9 cellular contexts compared by ENCODE assay signal in genomic region chr22:30921108-30921507, GRCh38. TPM values are rescaled to one million over a fixed set of nuclear protein-coding genes. Genes with fewer than 3 reads are reported as not detected.
DNase-seq lines count a peak whose midpoint lies in the region; ATAC-seq, FAIRE-seq and TF ChIP-seq lines count a peak whose summit lies in the region.
"Had no signal": no experiment of that assay in that cellular context is flagged by ENCODE, and none has a peak within 500 bp of the region (broad histone marks: within the 10 kb centered on the region; RNA-seq: fewer than 3 reads in every experiment).

No MANE protein-coding gene starts in this region.

- no peak for DNase-seq in A549 (ENCODE audit: low read depth in 1 of 2, low spot score in 1 of 2)
- DNase-seq in GF-D8 (lab: John Stamatoyannopoulos, UW) = peak; percentile 12
- DNase-seq in activated T-helper 1 cell treated with anti-CD3 and anti-CD28 coated beads, Interleukin-12 subunit alpha, Interleukin-12 subunit beta, Interleukin-2, Interleukin-4 antibody, amounts not matched to agents 30 ng/mL and 10 ng/mL and 1 ng/mL, durations not matched to agents 14 hours and 24 hours and 36 hours (ENCODE audit: low spot score) = no peak
- no peak for DNase-seq in lower lobe of right lung
- DNase-seq in sciatic nerve (ENCODE audit: low spot score) = no peak
- no peak for DNase-seq in SKM-1 (lab: John Stamatoyannopoulos, UW; ENCODE audit: unreplicated experiment)
- DNase-seq in germinal center (ENCODE audit: low spot score) = no peak
- DNase-seq: GDM1 had no signal

- peaks cover 14% of the 10 kb centered on the region for H3K36me3 Mint-ChIP-seq in activated T-helper 1 cell treated with anti-CD3 and anti-CD28 coated beads, Interleukin-12 subunit alpha, Interleukin-12 subunit beta, Interleukin-2, Interleukin-4 antibody, amounts not matched to agents 30 ng/mL and 10 ng/mL and 1 ng/mL, durations not matched to agents 14 hours and 24 hours and 36 hours (ENCODE audit: low read depth)

- no peak for TF ChIP-seq RAD21 in A549 (conservative IDR thresholded peaks at IDR 0.05 in 1 of 2, IDR thresholded peaks at IDR 0.05 in 1 of 2)

- H3K27me3 ChIP-seq in lower lobe of right lung (ENCODE audit: low read depth) = no peaks in the 10 kb centered on the region

- peaks cover 10% of the 10 kb centered on the region for H3K36me3 ChIP-seq in lower lobe of right lung

- TF ChIP-seq POLR2A in A549 (IDR thresholded peaks at IDR 0.05; ENCODE audit: low read length) = no peak

- peak overlapping the region; percentile 21; the same call in 1 of the 3 replicates for H3K4me2 ChIP-seq in A549

- H3K27ac ChIP-seq in A549 (no peak overlapping the region), lower lobe of right lung (peak overlapping the region; percentile 65)

- CTCF ChIA-PET in A549 (lab: Yijun Ruan, JAX) = interaction anchor here (0.7 to 9.6 kb wide), 26 partner anchors 10 to 301 kb away, joined by 3 to 138 read pairs (median 5); partner anchors contain the start of genes MORC2 and TUG1

- H3K27ac Mint-ChIP-seq in activated T-helper 1 cell treated with anti-CD3 and anti-CD28 coated beads, Interleukin-12 subunit alpha, Interleukin-12 subunit beta, Interleukin-2, Interleukin-4 antibody, amounts not matched to agents 30 ng/mL and 10 ng/mL and 1 ng/mL, durations not matched to agents 14 hours and 24 hours and 36 hours = no peak overlapping the region

- H3K4me3 Mint-ChIP-seq in activated T-helper 1 cell treated with anti-CD3 and anti-CD28 coated beads, Interleukin-12 subunit alpha, Interleukin-12 subunit beta, Interleukin-2, Interleukin-4 antibody, amounts not matched to agents 30 ng/mL and 10 ng/mL and 1 ng/mL, durations not matched to agents 14 hours and 24 hours and 36 hours = peak overlapping the region; percentile 79

- H3K4me3 ChIP-seq in A549 (no peak overlapping the region), lower lobe of right lung (peak overlapping the region; percentile 56)

- H3K4me1 ChIP-seq in A549 (peaks cover 14% of the 10 kb centered on the region; the same call in 1 of the 3 replicates), lower lobe of right lung (peaks cover 19% of the 10 kb centered on the region)

- peaks cover 23% of the 10 kb centered on the region for H3K4me1 Mint-ChIP-seq in activated T-helper 1 cell treated with anti-CD3 and anti-CD28 coated beads, Interleukin-12 subunit alpha, Interleukin-12 subunit beta, Interleukin-2, Interleukin-4 antibody, amounts not matched to agents 30 ng/mL and 10 ng/mL and 1 ng/mL, durations not matched to agents 14 hours and 24 hours and 36 hours (ENCODE audit: low read depth)

- H3K9me3 ChIP-seq in A549 (no peaks in the 10 kb centered on the region; the same call in 1 of the 3 replicates), lower lobe of right lung (peaks cover under 1% of the 10 kb centered on the region)

- H3K9me3 Mint-ChIP-seq in activated T-helper 1 cell treated with anti-CD3 and anti-CD28 coated beads, Interleukin-12 subunit alpha, Interleukin-12 subunit beta, Interleukin-2, Interleukin-4 antibody, amounts not matched to agents 30 ng/mL and 10 ng/mL and 1 ng/mL, durations not matched to agents 14 hours and 24 hours and 36 hours = no peaks in the 10 kb centered on the region

- no peak for ATAC-seq in A549
- peak in 1 of 2 donors; percentile 25 for ATAC-seq in lower lobe of right lung
- no peak for ATAC-seq in sciatic nerve
- no peak for ATAC-seq in HG03432 (IDR thresholded peaks at IDR 0.05; ENCODE audit: unreplicated experiment)

- no peaks in the 10 kb centered on the region for H3K27me3 Mint-ChIP-seq in activated T-helper 1 cell treated with anti-CD3 and anti-CD28 coated beads, Interleukin-12 subunit alpha, Interleukin-12 subunit beta, Interleukin-2, Interleukin-4 antibody, amounts not matched to agents 30 ng/mL and 10 ng/mL and 1 ng/mL, durations not matched to agents 14 hours and 24 hours and 36 hours (ENCODE audit: insufficient read depth)

- TF ChIP-seq EP300 in A549 (IDR thresholded peaks at IDR 0.05) = no peak

- no peak for FAIRE-seq in A549 (lab: Jason Lieb, UNC)

- no peak for TF ChIP-seq CTCF in A549 (IDR thresholded peaks at IDR 0.05)
- TF ChIP-seq CTCF in lower lobe of right lung (IDR thresholded peaks at IDR 0.05) = no peak

- WGBS in A549 (ENCODE audit: missing lambda C conversion rate) = 84% methylated on average over 6 of the region's 6 CpGs

- intact Hi-C loops in activated T-helper 1 cell treated with anti-CD3 and anti-CD28 coated beads, Interleukin-12 subunit alpha, Interleukin-12 subunit beta, Interleukin-2, Interleukin-4 antibody, amounts not matched to agents 30 ng/mL and 10 ng/mL and 1 ng/mL, durations not matched to agents 14 hours and 24 hours and 36 hours (cut with micrococcal nuclease) = no loop called here
- intact Hi-C loops in lower lobe of right lung (cut with DNase I) = no loop called here
- intact Hi-C loops in sciatic nerve (cut with DNase I) = no loop called here

- POLR2A ChIA-PET in A549 (lab: Yijun Ruan, JAX) = interaction anchor here (0.7 kb wide), 1 partner anchor 349 kb away, joined by 4 read pairs; no protein-coding TSS in a partner anchor

TF ChIP-seq in A549, 52 proteins besides CTCF, POLR2A, EP300 and RAD21 (continues in another document):
- TF ChIP-seq NR3C1 (IDR thresholded peaks at IDR 0.05) (no peak), PBX3 (IDR thresholded peaks at IDR 0.05) (no peak), HOXB13 (CRISPR knock-in tag; IDR thresholded peaks at IDR 0.05; ENCODE audit: low read depth) (no peak), PHF8 (IDR thresholded peaks at IDR 0.05; ENCODE audit: borderline replicate concordance, low read depth) (no peak), MAFK (IDR thresholded peaks at IDR 0.05; ENCODE audit: partially characterized antibody) (no peak), REST (IDR thresholded peaks at IDR 0.05) (no peak), EHF (CRISPR knock-in tag; IDR thresholded peaks at IDR 0.05) (no peak), CHD2 (IDR thresholded peaks at IDR 0.05; ENCODE audit: low read length, partially characterized antibody) (no peak), HOXB5 (CRISPR knock-in tag; IDR thresholded peaks at IDR 0.05) (no peak), TP53 (CRISPR knock-in tag; IDR thresholded peaks at IDR 0.05) (no peak), NFE2L2 (conservative IDR thresholded peaks at IDR 0.05; ENCODE audit: low read length) (no peak), FOSB (CRISPR knock-in tag; IDR thresholded peaks at IDR 0.05) (no peak), SMC3 (IDR thresholded peaks at IDR 0.05) (no peak), RFX5 (IDR thresholded peaks at IDR 0.05) (no peak)

RNA-seq across cellular contexts. Expression of gene MORC2, which starts 47.5 kb away (rescaled TPM):
- polyA plus RNA-seq in A549 (2011; rRNA removed) (16.0 and 28.1 TPM in 2 replicates), A549 (2017; fragmentation: RNase III; extraction: RNeasy Plus Mini Kit Qiagen cat#74134 plus additional on column Dnase treatment) (14.8 to 18.0 TPM (median 16.6 TPM) in 3 replicates)
- 7.2 and 7.9 TPM in 2 replicates for polyA plus RNA-seq in A549 (2012; cell fraction: cytosol; rRNA removed)
- polyA plus RNA-seq in A549 (2012; cell fraction: nucleus; rRNA removed) = 15.2 and 19.3 TPM in 2 replicates
- 34.1 and 35.4 TPM in 2 replicates for polyA minus RNA-seq in A549 (2011; rRNA and poly(A)+ RNA removed)
- 47.4 and 49.0 TPM in 2 replicates for total RNA-seq in activated T-helper 1 cell treated with anti-CD3 and anti-CD28 coated beads, Interleukin-12 subunit alpha, Interleukin-12 subunit beta, Interleukin-2, Interleukin-4 antibody, amounts not matched to agents 30 ng/mL and 10 ng/mL and 1 ng/mL, durations not matched to agents 14 hours and 24 hours and 36 hours
- total RNA-seq in lower lobe of right lung (19.3 TPM), sciatic nerve (29.5 TPM)

RNA-seq across cellular contexts. Expression of gene TUG1, which starts 48.0 kb away (rescaled TPM):
- polyA plus RNA-seq in A549 (2011; rRNA removed) (104 and 120 TPM in 2 replicates), A549 (2017; fragmentation: RNase III; extraction: RNeasy Plus Mini Kit Qiagen cat#74134 plus additional on column Dnase treatment) (29.9 to 33.5 TPM (median 32.1 TPM) in 3 replicates)
- 21.6 and 23.3 TPM in 2 replicates for polyA plus RNA-seq in A549 (2012; cell fraction: cytosol; rRNA removed)
- polyA plus RNA-seq in A549 (2012; cell fraction: nucleus; rRNA removed) = 33.7 and 46.6 TPM in 2 replicates
- 32.3 and 34.6 TPM in 2 replicates for polyA minus RNA-seq in A549 (2011; rRNA and poly(A)+ RNA removed)
- 68.0 and 71.3 TPM in 2 replicates for total RNA-seq in activated T-helper 1 cell treated with anti-CD3 and anti-CD28 coated beads, Interleukin-12 subunit alpha, Interleukin-12 subunit beta, Interleukin-2, Interleukin-4 antibody, amounts not matched to agents 30 ng/mL and 10 ng/mL and 1 ng/mL, durations not matched to agents 14 hours and 24 hours and 36 hours
- total RNA-seq in lower lobe of right lung (64.4 TPM), sciatic nerve (95.7 TPM)
